In the genomic region with DNA sequence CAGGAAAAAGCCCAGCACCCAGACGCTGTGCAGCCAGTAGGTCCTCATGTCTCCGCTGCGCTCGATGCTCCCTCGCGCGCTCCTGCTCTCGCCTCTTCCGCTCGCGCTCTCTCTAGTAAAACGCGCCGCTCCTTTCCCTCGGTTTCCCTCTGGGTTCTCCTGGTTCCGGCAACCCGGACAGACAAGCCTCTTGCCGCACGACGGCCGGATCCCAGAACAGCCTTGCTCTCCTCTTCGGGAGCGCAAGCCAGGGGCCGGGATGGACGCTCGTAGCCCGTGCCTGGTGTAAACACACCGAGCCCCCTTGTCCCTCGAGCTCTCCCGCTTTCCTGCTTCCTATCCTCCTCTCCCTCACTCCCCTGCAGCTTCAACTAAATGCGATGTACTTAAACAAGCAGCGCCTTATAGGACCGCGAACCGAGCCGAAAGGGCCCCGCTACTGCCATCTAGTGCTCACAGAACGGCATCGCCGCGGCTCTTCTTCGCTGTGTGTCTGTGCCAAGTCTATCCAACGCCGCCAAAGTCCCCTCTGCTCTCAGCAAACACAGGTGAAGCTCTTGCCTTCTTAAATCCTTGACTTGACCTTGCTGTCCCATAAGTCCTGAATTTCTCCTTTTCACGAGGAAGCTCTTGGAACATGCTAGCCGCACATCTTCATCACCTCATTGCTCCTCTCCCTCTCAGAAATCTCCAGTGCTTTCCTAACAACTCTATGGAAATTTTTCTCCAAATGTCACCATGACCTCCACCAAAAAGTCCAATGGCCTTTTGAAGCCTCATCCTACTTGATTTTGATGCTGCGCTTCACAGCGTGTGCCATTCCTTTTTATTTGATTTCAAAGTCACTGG, we compare ENCODE assay signal across 8 cellular contexts.
A peak's percentile ranks its signal among the peaks of the same experiment; 100 is the strongest.
DNase-seq lines count a peak whose midpoint lies in the region; ATAC-seq and TF ChIP-seq lines count a peak whose summit lies in the region.

No MANE protein-coding gene starts in this region.

- peak overlapping the region; percentile 97 for H3K4me2 ChIP-seq in skeletal muscle satellite cell (ENCODE audit: low read length)

- ATAC-seq in HG02852 (IDR thresholded peaks at IDR 0.05; ENCODE audit: unreplicated experiment) (peak; percentile 98), SK-N-SH treated with all-trans-retinoic acid at 6 μM for 48 hours (peak; percentile 97)

- H3K4me3 ChIP-seq in cardiac fibroblast (replicated peaks in 1 of 2; ENCODE audit: low read depth in 2 of 2, low read length in 2 of 2) (peak overlapping the region; percentile 42 to 50), skeletal muscle satellite cell (ENCODE audit: low read length) (peak overlapping the region; percentile 68)

- H3K36me3 ChIP-seq in skeletal muscle satellite cell (ENCODE audit: insufficient read depth, low read length): no peaks in the 10 kb centered on the region

- peak; percentile 66 for DNase-seq in activated effector memory CD4-positive, alpha-beta T cell treated with anti-CD3 and anti-CD28 coated beads, Interleukin-2, amount 50 U/mL, for 16 hours
- no peak for DNase-seq in activated effector memory CD4-positive, alpha-beta T cell treated with Interleukin-2 at 50 U/mL for 16 hours
- peak; percentile 96 for DNase-seq in NCI-H1092 treated with DMSO at 0.1 percent for 48 hours (lab: John Stamatoyannopoulos, UW)
- peak; percentile 80 to 83 for DNase-seq in cardiac fibroblast (ENCODE audit: low read depth in 2 of 2)
- peak; percentile 75 for DNase-seq in iPS-NIHi11 (ENCODE audit: low spot score)

- peaks cover 8% of the 10 kb centered on the region for H3K4me1 ChIP-seq in skeletal muscle satellite cell (ENCODE audit: control insufficient read depth, insufficient read depth, low read length)

- no peaks in the 10 kb centered on the region for H3K9me3 ChIP-seq in skeletal muscle satellite cell (replicated peaks; ENCODE audit: low read length)

- peak; percentile 97 for TF ChIP-seq CTCF in cardiac fibroblast (IDR thresholded peaks at IDR 0.05; ENCODE audit: low read depth, low read length)

- H3K9ac ChIP-seq in skeletal muscle satellite cell (ENCODE audit: low read depth, low read length): no peak overlapping the region

- H3K27me3 ChIP-seq in skeletal muscle satellite cell (ENCODE audit: control insufficient read depth, insufficient read depth, low read length): peaks cover 20% of the 10 kb centered on the region

TF ChIP-seq in SK-N-SH treated with all-trans-retinoic acid at 6 μM for 48 hours, 23 proteins besides CTCF, POLR2A, EP300 and RAD21:
- TF ChIP-seq, protein P1, sequence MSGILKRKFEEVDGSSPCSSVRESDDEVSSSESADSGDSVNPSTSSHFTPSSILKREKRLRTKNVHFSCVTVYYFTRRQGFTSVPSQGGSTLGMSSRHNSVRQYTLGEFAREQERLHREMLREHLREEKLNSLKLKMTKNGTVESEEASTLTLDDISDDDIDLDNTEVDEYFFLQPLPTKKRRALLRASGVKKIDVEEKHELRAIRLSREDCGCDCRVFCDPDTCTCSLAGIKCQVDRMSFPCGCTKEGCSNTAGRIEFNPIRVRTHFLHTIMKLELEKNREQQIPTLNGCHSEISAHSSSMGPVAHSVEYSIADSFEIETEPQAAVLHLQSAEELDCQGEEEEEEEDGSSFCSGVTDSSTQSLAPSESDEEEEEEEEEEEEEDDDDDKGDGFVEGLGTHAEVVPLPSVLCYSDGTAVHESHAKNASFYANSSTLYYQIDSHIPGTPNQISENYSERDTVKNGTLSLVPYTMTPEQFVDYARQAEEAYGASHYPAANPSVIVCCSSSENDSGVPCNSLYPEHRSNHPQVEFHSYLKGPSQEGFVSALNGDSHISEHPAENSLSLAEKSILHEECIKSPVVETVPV (CRISPR knock-in tag; IDR thresholded peaks at IDR 0.05): 0 out of 2 replicates have a peak, but pooled peaks have one; percentile 18
- TF ChIP-seq, protein P2, sequence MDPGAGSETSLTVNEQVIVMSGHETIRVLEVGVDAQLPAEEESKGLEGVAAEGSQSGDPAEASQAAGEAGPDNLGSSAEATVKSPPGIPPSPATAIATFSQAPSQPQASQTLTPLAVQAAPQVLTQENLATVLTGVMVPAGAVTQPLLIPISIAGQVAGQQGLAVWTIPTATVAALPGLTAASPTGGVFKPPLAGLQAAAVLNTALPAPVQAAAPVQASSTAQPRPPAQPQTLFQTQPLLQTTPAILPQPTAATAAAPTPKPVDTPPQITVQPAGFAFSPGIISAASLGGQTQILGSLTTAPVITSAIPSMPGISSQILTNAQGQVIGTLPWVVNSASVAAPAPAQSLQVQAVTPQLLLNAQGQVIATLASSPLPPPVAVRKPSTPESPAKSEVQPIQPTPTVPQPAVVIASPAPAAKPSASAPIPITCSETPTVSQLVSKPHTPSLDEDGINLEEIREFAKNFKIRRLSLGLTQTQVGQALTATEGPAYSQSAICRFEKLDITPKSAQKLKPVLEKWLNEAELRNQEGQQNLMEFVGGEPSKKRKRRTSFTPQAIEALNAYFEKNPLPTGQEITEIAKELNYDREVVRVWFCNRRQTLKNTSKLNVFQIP (CRISPR knock-in tag; IDR thresholded peaks at IDR 0.05; ENCODE audit: borderline replicate concordance, low read depth): no peak
